34 cellular contexts compared by ENCODE assay signal in genomic region chr19:55287361-55288079, GRCh38. TPM values are rescaled to one million over a fixed set of nuclear protein-coding genes. Genes with fewer than 3 reads are reported as not detected.
DNase-seq lines count a peak whose midpoint lies in the region; ATAC-seq and TF ChIP-seq lines count a peak whose summit lies in the region.
"Had no signal": no experiment of that assay in that cellular context is flagged by ENCODE, and none has a peak within 500 bp of the region (broad histone marks: within the 10 kb centered on the region; RNA-seq: fewer than 3 reads in every experiment).

No MANE protein-coding gene starts in this region.

- peak overlapping the region in 55 of 59 donors; percentile 1 to 83 (median 36) for H3K4me3 ChIP-seq in dorsolateral prefrontal cortex
- H3K4me3 ChIP-seq: A549, cardiac muscle cell, GM23338, left lung, pancreas had no signal

- H3K27ac ChIP-seq in dorsolateral prefrontal cortex: peak overlapping the region; percentile 78 to 100 (median 96)
- H3K27ac ChIP-seq: A549, cardiac muscle cell, left lung, pancreas had no signal

- peak in 6 of 56 donors; percentile 7 to 19 (median 12) for TF ChIP-seq CTCF in dorsolateral prefrontal cortex (IDR thresholded peaks at IDR 0.05 in 54 of 56, conservative IDR thresholded peaks at IDR 0.05 in 2 of 56; ENCODE audit: low read depth in 1 of 56, partially characterized antibody in 56 of 56)

- in situ Hi-C loops in G401 (cut with HindIII; ENCODE audit: low sequenced_read_pairs): no loop called here

- H3K27me3 ChIP-seq in dorsolateral prefrontal cortex: no peaks in the 10 kb centered on the region
- H3K27me3 ChIP-seq: cardiac muscle cell, pancreas had no signal

- ATAC-seq in GM18498 (IDR thresholded peaks at IDR 0.05; ENCODE audit: unreplicated experiment): no peak
- ATAC-seq: A549; activated CD4-positive, CD25-positive, alpha-beta regulatory T cell treated with anti-CD3 and anti-CD28 coated beads, Interleukin-2, amount 50 U/mL, for 24 hours; activated T-helper 17 cell treated with anti-CD3 and anti-CD28 coated beads, Interleukin-2, amount 50 U/mL, for 72 hours; esophagus mucosa; GM23338; left lung; pancreas had no signal

- DNase-seq in G401 (ENCODE audit: low spot score) (peak; percentile 12), dorsolateral prefrontal cortex (peak in 9 of 10 donors; percentile 84 to 97 (median 92)), medulla oblongata (ENCODE audit: extremely low spot score) (peak; percentile 94), posterior cingulate gyrus (peak; percentile 68 to 99 (median 88)), NCI-H2107 treated with DMSO at 0.1 percent for 48 hours (lab: John Stamatoyannopoulos, UW; ENCODE audit: unreplicated experiment) (no peak)
- DNase-seq in activated CD4-positive, alpha-beta T cell treated with anti-CD3 and anti-CD28 coated beads for 4 hours: no peak
- no peak for DNase-seq in activated T-cell treated with anti-CD3 and anti-CD28 coated beads, Interleukin-2, amount 50 U/mL, for 1 hour
- DNase-seq: activated CD4-positive, alpha-beta memory T cell treated with anti-CD3 and anti-CD28 coated beads for 36 hours; activated CD8-positive, alpha-beta memory T cell treated with anti-CD3 and anti-CD28 coated beads, Interleukin-2, amount 50 U/mL, for 4 hours; activated naive CD4-positive, alpha-beta T cell treated with anti-CD3 and anti-CD28 coated beads, Interleukin-2, amount 50 U/mL, for 16 hours; AML-193; CD8-positive, alpha-beta memory T cell; cortex of kidney; DMS153; endodermal cell; foreskin fibroblast; left lung; mesendoderm; naive B cell; NCI-H1092; NCI-H1930; NCI-H2227 treated with DMSO at 0.1 percent for 48 hours; NCI-H69; pancreas; stimulated activated CD4-positive, alpha-beta T cell treated with anti-CD3 and anti-CD28 coated beads, Interleukin-15, amount 100 ng/mL, for 24 hours; stimulated activated naive CD4-positive, alpha-beta T cell treated with Interleukin-2 at 50 U/mL for 16 hours had no signal

- intact Hi-C loops in dorsolateral prefrontal cortex (cut with DNase I): loop anchor here in 1 of 2 donors (1.0 kb wide), 1 partner anchor 28 kb away; the partner anchor contains the start of gene PPP6R1
- intact Hi-C loops in posterior cingulate gyrus (cut with DNase I): no loop called here

RNA-seq across cellular contexts. Expression of gene BRSK1, which starts 3.7 kb away (rescaled TPM):
- total RNA-seq in G401 (2014; rRNA removed; shearing (Covaris generic)): 8.9 and 18.3 TPM in 2 replicates
- total RNA-seq in dorsolateral prefrontal cortex: 100 to 1,000 TPM; 186 to 446 (median 306) TPM

RNA-seq across cellular contexts. Expression of gene HSPBP1, which starts 7.6 kb away (rescaled TPM):
- 74.4 and 89.1 TPM in 2 replicates for total RNA-seq in G401 (2014; rRNA removed; shearing (Covaris generic))
- total RNA-seq in dorsolateral prefrontal cortex: 10 to 100 TPM; 32.1 to 75.7 (median 48.3) TPM

RNA-seq across cellular contexts. Expression of gene PPP6R1, which starts 28.7 kb away (rescaled TPM):
- total RNA-seq in G401 (2014; rRNA removed; shearing (Covaris generic)): 104 and 109 TPM in 2 replicates
- 100 to 1,000 TPM in 40 of 120 experiments, 10 to 100 TPM in 80; 67.4 to 169 (median 95.4) TPM for total RNA-seq in dorsolateral prefrontal cortex

RNA-seq across cellular contexts. Expression of gene TMEM150B, which starts 37.6 kb away (rescaled TPM):
- 1.9 TPM in 1 of 2 replicates, not detected in the other for total RNA-seq in G401 (2014; rRNA removed; shearing (Covaris generic))
- 1 to 10 TPM in 22 of 120 experiments, under 1 TPM in 21, not detected in 77; 0.36 to 4.6 (median 1.0) TPM for total RNA-seq in dorsolateral prefrontal cortex
- total RNA-seq: activated CD4-positive, alpha-beta memory T cell treated with anti-CD3 and anti-CD28 coated beads for 36 hours; cardiac muscle cell; esophagus mucosa; GM23338; SK-MEL-5 had no signal

RNA-seq across cellular contexts. Expression of gene KMT5C, which starts 52.2 kb away (rescaled TPM):
- total RNA-seq in G401 (2014; rRNA removed; shearing (Covaris generic)): 17.7 and 20.8 TPM in 2 replicates
- total RNA-seq in dorsolateral prefrontal cortex: 10 to 100 TPM in 119 of 120 experiments, 1 to 10 TPM in 1; 9.5 to 44.0 (median 20.0) TPM

Comparison
In these comparisons a context has a peak if more than half of its experiments do, and no peak if none do; other contexts are left out.
1. DNase-seq: peak in G401 (single experiment), dorsolateral prefrontal cortex (9 of 10), medulla oblongata (single experiment) and posterior cingulate gyrus (10 of 10); none in activated CD4-positive, alpha-beta T cell treated with anti-CD3 and anti-CD28 coated beads for 4 hours (0 of 2), NCI-H2107 treated with DMSO at 0.1 percent for 48 hours (single experiment) and activated T-cell treated with anti-CD3 and anti-CD28 coated beads, Interleukin-2, amount 50 U/mL, for 1 hour (single experiment).